In the genomic region with DNA sequence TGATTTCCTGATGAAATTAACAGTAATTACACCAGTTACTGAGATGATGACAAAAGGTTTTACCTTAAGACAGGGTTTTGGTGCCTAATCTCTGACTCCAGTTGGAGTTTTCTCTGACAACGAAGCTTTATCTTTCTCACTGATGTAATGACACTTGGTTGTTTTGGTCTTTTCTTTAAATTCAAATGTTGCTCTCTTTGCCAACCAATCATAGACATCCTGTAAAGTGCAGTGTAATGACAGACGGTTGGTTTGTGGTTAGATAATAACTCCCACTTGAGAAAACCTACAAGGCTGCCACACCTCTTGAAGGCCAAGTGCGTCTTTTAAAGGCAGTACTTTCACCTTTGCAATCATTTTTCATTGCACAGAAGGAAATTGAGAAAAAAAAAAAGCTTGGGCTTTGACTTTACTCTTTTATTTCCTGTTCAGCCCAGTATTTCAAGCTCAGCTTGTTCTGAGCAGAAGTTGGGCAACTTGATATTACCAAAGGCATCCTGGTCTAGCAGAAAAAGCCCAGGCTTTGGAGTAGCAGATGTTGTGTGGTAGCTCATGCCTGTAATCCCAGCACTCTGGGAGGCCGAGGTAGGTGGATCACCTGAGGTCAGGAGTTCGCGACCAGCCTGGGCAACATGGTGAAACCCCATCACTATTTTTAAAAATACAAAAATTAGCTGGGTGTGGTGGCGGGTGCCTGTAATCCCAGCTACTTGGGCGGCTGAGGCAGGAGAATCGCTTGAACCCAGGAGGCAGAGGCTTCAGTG, we compare ENCODE assay signal across 2 cellular contexts.
TF ChIP-seq lines count a peak whose summit lies in the region.

No MANE protein-coding gene starts in this region.

TF ChIP-seq in liver, 16 proteins besides CTCF, POLR2A, EP300 and RAD21:
- TF ChIP-seq RXRA (IDR thresholded peaks at IDR 0.05) (no peak), SP1 (IDR thresholded peaks at IDR 0.05) (peak; percentile 18)
TF ChIP-seq in liver: peak in this region for 1.

TF ChIP-seq in HepG2, 621 proteins besides CTCF, POLR2A, EP300 and RAD21:
- no peak for TF ChIP-seq RXRB (CRISPR knock-in tag; IDR thresholded peaks at IDR 0.05; ENCODE audit: borderline replicate concordance)
- no peak for TF ChIP-seq CEBPG (CRISPR knock-in tag; IDR thresholded peaks at IDR 0.05)
- TF ChIP-seq, protein P1, sequence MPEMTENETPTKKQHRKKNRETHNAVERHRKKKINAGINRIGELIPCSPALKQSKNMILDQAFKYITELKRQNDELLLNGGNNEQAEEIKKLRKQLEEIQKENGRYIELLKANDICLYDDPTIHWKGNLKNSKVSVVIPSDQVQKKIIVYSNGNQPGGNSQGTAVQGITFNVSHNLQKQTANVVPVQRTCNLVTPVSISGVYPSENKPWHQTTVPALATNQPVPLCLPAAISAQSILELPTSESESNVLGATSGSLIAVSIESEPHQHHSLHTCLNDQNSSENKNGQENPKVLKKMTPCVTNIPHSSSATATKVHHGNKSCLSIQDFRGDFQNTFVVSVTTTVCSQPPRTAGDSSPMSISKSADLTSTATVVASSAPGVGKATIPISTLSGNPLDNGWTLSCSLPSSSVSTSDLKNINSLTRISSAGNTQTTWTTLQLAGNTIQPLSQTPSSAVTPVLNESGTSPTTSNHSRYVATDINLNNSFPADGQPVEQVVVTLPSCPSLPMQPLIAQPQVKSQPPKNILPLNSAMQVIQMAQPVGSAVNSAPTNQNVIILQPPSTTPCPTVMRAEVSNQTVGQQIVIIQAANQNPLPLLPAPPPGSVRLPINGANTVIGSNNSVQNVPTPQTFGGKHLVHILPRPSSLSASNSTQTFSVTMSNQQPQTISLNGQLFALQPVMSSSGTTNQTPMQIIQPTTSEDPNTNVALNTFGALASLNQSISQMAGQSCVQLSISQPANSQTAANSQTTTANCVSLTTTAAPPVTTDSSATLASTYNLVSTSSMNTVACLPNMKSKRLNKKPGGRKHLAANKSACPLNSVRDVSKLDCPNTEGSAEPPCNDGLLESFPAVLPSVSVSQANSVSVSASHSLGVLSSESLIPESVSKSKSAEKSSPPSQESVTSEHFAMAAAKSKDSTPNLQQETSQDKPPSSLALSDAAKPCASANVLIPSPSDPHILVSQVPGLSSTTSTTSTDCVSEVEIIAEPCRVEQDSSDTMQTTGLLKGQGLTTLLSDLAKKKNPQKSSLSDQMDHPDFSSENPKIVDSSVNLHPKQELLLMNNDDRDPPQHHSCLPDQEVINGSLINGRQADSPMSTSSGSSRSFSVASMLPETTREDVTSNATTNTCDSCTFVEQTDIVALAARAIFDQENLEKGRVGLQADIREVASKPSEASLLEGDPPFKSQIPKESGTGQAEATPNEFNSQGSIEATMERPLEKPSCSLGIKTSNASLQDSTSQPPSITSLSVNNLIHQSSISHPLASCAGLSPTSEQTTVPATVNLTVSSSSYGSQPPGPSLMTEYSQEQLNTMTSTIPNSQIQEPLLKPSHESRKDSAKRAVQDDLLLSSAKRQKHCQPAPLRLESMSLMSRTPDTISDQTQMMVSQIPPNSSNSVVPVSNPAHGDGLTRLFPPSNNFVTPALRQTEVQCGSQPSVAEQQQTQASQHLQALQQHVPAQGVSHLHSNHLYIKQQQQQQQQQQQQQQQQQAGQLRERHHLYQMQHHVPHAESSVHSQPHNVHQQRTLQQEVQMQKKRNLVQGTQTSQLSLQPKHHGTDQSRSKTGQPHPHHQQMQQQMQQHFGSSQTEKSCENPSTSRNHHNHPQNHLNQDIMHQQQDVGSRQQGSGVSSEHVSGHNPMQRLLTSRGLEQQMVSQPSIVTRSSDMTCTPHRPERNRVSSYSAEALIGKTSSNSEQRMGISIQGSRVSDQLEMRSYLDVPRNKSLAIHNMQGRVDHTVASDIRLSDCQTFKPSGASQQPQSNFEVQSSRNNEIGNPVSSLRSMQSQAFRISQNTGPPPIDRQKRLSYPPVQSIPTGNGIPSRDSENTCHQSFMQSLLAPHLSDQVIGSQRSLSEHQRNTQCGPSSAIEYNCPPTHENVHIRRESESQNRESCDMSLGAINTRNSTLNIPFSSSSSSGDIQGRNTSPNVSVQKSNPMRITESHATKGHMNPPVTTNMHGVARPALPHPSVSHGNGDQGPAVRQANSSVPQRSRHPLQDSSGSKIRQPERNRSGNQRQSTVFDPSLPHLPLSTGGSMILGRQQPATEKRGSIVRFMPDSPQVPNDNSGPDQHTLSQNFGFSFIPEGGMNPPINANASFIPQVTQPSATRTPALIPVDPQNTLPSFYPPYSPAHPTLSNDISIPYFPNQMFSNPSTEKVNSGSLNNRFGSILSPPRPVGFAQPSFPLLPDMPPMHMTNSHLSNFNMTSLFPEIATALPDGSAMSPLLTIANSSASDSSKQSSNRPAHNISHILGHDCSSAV (CRISPR knock-in tag; IDR thresholded peaks at IDR 0.05; ENCODE audit: borderline replicate concordance): no peak
- TF ChIP-seq ONECUT2 (CRISPR knock-in tag; IDR thresholded peaks at IDR 0.05): no peak
- no peak for TF ChIP-seq FOXP1 (IDR thresholded peaks at IDR 0.05)
- TF ChIP-seq FOXP1 (CRISPR knock-in tag; IDR thresholded peaks at IDR 0.05): no peak
- TF ChIP-seq, protein P2, sequence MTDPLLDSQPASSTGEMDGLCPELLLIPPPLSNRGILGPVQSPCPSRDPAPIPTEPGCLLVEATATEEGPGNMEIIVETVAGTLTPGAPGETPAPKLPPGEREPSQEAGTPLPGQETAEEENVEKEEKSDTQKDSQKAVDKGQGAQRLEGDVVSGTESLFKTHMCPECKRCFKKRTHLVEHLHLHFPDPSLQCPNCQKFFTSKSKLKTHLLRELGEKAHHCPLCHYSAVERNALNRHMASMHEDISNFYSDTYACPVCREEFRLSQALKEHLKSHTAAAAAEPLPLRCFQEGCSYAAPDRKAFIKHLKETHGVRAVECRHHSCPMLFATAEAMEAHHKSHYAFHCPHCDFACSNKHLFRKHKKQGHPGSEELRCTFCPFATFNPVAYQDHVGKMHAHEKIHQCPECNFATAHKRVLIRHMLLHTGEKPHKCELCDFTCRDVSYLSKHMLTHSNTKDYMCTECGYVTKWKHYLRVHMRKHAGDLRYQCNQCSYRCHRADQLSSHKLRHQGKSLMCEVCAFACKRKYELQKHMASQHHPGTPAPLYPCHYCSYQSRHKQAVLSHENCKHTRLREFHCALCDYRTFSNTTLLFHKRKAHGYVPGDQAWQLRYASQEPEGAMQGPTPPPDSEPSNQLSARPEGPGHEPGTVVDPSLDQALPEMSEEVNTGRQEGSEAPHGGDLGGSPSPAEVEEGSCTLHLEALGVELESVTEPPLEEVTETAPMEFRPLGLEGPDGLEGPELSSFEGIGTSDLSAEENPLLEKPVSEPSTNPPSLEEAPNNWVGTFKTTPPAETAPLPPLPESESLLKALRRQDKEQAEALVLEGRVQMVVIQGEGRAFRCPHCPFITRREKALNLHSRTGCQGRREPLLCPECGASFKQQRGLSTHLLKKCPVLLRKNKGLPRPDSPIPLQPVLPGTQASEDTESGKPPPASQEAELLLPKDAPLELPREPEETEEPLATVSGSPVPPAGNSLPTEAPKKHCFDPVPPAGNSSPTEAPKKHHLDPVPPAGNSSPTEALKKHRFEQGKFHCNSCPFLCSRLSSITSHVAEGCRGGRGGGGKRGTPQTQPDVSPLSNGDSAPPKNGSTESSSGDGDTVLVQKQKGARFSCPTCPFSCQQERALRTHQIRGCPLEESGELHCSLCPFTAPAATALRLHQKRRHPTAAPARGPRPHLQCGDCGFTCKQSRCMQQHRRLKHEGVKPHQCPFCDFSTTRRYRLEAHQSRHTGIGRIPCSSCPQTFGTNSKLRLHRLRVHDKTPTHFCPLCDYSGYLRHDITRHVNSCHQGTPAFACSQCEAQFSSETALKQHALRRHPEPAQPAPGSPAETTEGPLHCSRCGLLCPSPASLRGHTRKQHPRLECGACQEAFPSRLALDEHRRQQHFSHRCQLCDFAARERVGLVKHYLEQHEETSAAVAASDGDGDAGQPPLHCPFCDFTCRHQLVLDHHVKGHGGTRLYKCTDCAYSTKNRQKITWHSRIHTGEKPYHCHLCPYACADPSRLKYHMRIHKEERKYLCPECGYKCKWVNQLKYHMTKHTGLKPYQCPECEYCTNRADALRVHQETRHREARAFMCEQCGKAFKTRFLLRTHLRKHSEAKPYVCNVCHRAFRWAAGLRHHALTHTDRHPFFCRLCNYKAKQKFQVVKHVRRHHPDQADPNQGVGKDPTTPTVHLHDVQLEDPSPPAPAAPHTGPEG (CRISPR knock-in tag; IDR thresholded peaks at IDR 0.05): no peak
- no peak for TF ChIP-seq ETV6 (CRISPR knock-in tag; conservative IDR thresholded peaks at IDR 0.05)
- no peak for TF ChIP-seq CENPT (CRISPR knock-in tag; IDR thresholded peaks at IDR 0.05; ENCODE audit: low read depth)
- no peak for TF ChIP-seq ZNF549 (CRISPR knock-in tag; IDR thresholded peaks at IDR 0.05)
- TF ChIP-seq, protein P3, sequence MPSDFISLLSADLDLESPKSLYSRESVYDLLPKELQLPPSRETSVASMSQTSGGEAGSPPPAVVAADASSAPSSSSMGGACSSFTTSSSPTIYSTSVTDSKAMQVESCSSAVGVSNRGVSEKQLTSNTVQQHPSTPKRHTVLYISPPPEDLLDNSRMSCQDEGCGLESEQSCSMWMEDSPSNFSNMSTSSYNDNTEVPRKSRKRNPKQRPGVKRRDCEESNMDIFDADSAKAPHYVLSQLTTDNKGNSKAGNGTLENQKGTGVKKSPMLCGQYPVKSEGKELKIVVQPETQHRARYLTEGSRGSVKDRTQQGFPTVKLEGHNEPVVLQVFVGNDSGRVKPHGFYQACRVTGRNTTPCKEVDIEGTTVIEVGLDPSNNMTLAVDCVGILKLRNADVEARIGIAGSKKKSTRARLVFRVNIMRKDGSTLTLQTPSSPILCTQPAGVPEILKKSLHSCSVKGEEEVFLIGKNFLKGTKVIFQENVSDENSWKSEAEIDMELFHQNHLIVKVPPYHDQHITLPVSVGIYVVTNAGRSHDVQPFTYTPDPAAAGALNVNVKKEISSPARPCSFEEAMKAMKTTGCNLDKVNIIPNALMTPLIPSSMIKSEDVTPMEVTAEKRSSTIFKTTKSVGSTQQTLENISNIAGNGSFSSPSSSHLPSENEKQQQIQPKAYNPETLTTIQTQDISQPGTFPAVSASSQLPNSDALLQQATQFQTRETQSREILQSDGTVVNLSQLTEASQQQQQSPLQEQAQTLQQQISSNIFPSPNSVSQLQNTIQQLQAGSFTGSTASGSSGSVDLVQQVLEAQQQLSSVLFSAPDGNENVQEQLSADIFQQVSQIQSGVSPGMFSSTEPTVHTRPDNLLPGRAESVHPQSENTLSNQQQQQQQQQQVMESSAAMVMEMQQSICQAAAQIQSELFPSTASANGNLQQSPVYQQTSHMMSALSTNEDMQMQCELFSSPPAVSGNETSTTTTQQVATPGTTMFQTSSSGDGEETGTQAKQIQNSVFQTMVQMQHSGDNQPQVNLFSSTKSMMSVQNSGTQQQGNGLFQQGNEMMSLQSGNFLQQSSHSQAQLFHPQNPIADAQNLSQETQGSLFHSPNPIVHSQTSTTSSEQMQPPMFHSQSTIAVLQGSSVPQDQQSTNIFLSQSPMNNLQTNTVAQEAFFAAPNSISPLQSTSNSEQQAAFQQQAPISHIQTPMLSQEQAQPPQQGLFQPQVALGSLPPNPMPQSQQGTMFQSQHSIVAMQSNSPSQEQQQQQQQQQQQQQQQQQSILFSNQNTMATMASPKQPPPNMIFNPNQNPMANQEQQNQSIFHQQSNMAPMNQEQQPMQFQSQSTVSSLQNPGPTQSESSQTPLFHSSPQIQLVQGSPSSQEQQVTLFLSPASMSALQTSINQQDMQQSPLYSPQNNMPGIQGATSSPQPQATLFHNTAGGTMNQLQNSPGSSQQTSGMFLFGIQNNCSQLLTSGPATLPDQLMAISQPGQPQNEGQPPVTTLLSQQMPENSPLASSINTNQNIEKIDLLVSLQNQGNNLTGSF (CRISPR knock-in tag; IDR thresholded peaks at IDR 0.05): no peak
- no peak for TF ChIP-seq ZNF33B (CRISPR knock-in tag; IDR thresholded peaks at IDR 0.05)
- TF ChIP-seq ZSCAN9 (CRISPR knock-in tag; IDR thresholded peaks at IDR 0.05; ENCODE audit: borderline replicate concordance): no peak
- TF ChIP-seq ZBTB8A (CRISPR knock-in tag; IDR thresholded peaks at IDR 0.05; ENCODE audit: borderline replicate concordance, low read depth): no peak
- TF ChIP-seq, protein P4, sequence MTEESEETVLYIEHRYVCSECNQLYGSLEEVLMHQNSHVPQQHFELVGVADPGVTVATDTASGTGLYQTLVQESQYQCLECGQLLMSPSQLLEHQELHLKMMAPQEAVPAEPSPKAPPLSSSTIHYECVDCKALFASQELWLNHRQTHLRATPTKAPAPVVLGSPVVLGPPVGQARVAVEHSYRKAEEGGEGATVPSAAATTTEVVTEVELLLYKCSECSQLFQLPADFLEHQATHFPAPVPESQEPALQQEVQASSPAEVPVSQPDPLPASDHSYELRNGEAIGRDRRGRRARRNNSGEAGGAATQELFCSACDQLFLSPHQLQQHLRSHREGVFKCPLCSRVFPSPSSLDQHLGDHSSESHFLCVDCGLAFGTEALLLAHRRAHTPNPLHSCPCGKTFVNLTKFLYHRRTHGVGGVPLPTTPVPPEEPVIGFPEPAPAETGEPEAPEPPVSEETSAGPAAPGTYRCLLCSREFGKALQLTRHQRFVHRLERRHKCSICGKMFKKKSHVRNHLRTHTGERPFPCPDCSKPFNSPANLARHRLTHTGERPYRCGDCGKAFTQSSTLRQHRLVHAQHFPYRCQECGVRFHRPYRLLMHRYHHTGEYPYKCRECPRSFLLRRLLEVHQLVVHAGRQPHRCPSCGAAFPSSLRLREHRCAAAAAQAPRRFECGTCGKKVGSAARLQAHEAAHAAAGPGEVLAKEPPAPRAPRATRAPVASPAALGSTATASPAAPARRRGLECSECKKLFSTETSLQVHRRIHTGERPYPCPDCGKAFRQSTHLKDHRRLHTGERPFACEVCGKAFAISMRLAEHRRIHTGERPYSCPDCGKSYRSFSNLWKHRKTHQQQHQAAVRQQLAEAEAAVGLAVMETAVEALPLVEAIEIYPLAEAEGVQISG (CRISPR knock-in tag; IDR thresholded peaks at IDR 0.05): no peak
- TF ChIP-seq, protein P5, sequence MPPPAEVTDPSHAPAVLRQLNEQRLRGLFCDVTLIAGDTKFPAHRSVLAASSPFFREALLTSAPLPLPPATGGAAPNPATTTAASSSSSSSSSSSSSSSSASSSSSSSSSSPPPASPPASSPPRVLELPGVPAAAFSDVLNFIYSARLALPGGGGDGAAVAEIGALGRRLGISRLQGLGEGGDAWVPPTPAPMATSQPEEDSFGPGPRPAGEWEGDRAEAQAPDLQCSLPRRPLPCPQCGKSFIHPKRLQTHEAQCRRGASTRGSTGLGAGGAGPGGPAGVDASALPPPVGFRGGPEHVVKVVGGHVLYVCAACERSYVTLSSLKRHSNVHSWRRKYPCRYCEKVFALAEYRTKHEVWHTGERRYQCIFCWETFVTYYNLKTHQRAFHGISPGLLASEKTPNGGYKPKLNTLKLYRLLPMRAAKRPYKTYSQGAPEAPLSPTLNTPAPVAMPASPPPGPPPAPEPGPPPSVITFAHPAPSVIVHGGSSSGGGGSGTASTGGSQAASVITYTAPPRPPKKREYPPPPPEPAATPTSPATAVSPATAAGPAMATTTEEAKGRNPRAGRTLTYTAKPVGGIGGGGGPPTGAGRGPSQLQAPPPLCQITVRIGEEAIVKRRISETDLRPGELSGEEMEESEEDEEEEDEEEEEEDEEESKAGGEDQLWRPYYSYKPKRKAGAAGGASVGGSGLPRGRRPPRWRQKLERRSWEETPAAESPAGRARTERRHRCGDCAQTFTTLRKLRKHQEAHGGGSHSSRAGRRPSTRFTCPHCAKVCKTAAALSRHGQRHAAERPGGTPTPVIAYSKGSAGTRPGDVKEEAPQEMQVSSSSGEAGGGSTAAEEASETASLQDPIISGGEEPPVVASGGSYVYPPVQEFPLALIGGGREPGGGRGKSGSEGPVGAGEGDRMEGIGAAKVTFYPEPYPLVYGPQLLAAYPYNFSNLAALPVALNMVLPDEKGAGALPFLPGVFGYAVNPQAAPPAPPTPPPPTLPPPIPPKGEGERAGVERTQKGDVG (CRISPR knock-in tag; IDR thresholded peaks at IDR 0.05; ENCODE audit: borderline replicate concordance): no peak
- no peak for TF ChIP-seq MXI1 (IDR thresholded peaks at IDR 0.05; ENCODE audit: borderline replicate concordance, low read depth, low read length)
